17 cellular contexts compared by ENCODE assay signal in genomic region chr3:182323898-182324297, GRCh38.
DNase-seq lines count a peak whose midpoint lies in the region; FAIRE-seq and TF ChIP-seq lines count a peak whose summit lies in the region.
"Had no signal": no experiment of that assay in that cellular context is flagged by ENCODE, and none has a peak within 500 bp of the region (broad histone marks: within the 10 kb centered on the region; RNA-seq: fewer than 3 reads in every experiment).

No MANE protein-coding gene starts in this region.

- FAIRE-seq in RCC 7860 (lab: Jason Lieb, UNC) (no peak), keratinocyte (lab: Jason Lieb, UNC) (peak; percentile 32), GM12892 (lab: Jason Lieb, UNC) (no peak)
- FAIRE-seq: A549, GM12891 had no signal

- H3K79me2 ChIP-seq in Karpas-422 (ENCODE audit: low read length) (no peaks in the 10 kb centered on the region), keratinocyte (ENCODE audit: control insufficient read depth, insufficient read depth, low read length) (no peaks in the 10 kb centered on the region)

- H2AFZ ChIP-seq in Karpas-422 (ENCODE audit: low read length), result 0 out of 2 replicates have a peak overlapping the region, but pooled peaks have one; percentile 11
- no peak overlapping the region for H2AFZ ChIP-seq in keratinocyte (ENCODE audit: control insufficient read depth, low read length)

- no peak for TF ChIP-seq POLR2A in esophagus squamous epithelium (IDR thresholded peaks at IDR 0.05)
- TF ChIP-seq POLR2A in GM12892 (IDR thresholded peaks at IDR 0.05; ENCODE audit: low read depth, low read length), result no peak

- intact Hi-C loops in esophagus squamous epithelium (cut with DNase I), result no loop called here

- H3K4me2 ChIP-seq in Karpas-422 (ENCODE audit: low read depth, low read length, poor library complexity, severe bottlenecking), result peak overlapping the region; percentile 69
- H3K4me2 ChIP-seq in keratinocyte (ENCODE audit: control insufficient read depth, extremely low read depth, insufficient read depth, low read depth, low read length), result no peak overlapping the region
- H3K4me2 ChIP-seq: A549 had no signal

- in situ Hi-C loops in ACHN (cut with HindIII; ENCODE audit: low pct_ligation_motif_present, low pct_unique_long_range_greater_than_20kb, low sequenced_read_pairs), result no loop called here

- H4K20me1 ChIP-seq in Karpas-422 (ENCODE audit: insufficient read depth, low read depth, low read length), result no peaks in the 10 kb centered on the region
- H4K20me1 ChIP-seq in keratinocyte (ENCODE audit: control insufficient read depth, extremely low read depth, insufficient read depth, low read length), result no peaks in the 10 kb centered on the region

- H3K36me3 ChIP-seq in Karpas-422 (ENCODE audit: insufficient read depth, low read length) (peaks cover 19% of the 10 kb centered on the region; the same call in 1 of the 2 replicates), keratinocyte (ENCODE audit: control insufficient read depth in 2 of 2, extremely low read depth in 1 of 2, insufficient read depth in 2 of 2, low read length in 2 of 2) (no peaks in the 10 kb centered on the region), esophagus squamous epithelium (no peaks in the 10 kb centered on the region), H7 (replicated peaks; ENCODE audit: control insufficient read depth, insufficient read depth, low read length) (no peaks in the 10 kb centered on the region)
- H3K36me3 ChIP-seq: Peyer's patch had no signal

- H3K9me3 ChIP-seq in Karpas-422 (ENCODE audit: low read length) (peaks cover 16% of the 10 kb centered on the region), keratinocyte (ENCODE audit: control insufficient read depth, low read depth, low read length) (no peaks in the 10 kb centered on the region), esophagus squamous epithelium (no peaks in the 10 kb centered on the region)
- H3K9me3 ChIP-seq: A549, Peyer's patch had no signal

- H3K9ac ChIP-seq in Karpas-422 (ENCODE audit: low read length), result peak overlapping the region; percentile 67
- no peak overlapping the region for H3K9ac ChIP-seq in keratinocyte (ENCODE audit: control insufficient read depth, extremely low read depth, insufficient read depth, low read length)

- H3K9me1 ChIP-seq in keratinocyte (ENCODE audit: control insufficient read depth, extremely low read depth, insufficient read depth, low read length), result no peaks in the 10 kb centered on the region

- 82 to 86% methylated on average over 1 of the region's 1 CpG for WGBS in esophagus squamous epithelium, 2 donors

- dilution Hi-C loops in keratinocyte (cut with MboI; ENCODE audit: extremely low pct_ligation_motif_present, low sequenced_read_pairs), result no loop called here

- no peaks in the 10 kb centered on the region for H3K9me2 ChIP-seq in Karpas-422 (replicated peaks; ENCODE audit: insufficient read depth, low read length)

- DNase-seq in ACHN (peak; percentile 33), Karpas-422 (no peak), RCC 7860 (ENCODE audit: low spot score) (peak; percentile 31), keratinocyte (ENCODE audit: low read depth, low spot score) (peak; percentile 1), esophagus squamous epithelium (lab: John Stamatoyannopoulos, UW) (no peak), H7 (no peak), GM12892 (ENCODE audit: insufficient read length) (no peak), NCI-H345 (lab: John Stamatoyannopoulos, UW) (no peak)
- DNase-seq: C1 segment of cervical spinal cord, GF-D8, NCI-H1417 treated with DMSO at 0.1 percent for 48 hours, NCI-H1930, NCI-H774, Peyer's patch, SHP77 had no signal

- TF ChIP-seq CTCF in keratinocyte (optimal IDR thresholded peaks at IDR 0.05 in 1 of 3, IDR thresholded peaks at IDR 0.05 in 1 of 3, conservative IDR thresholded peaks at IDR 0.05 in 1 of 3; ENCODE audit: extremely low read depth in 1 of 3, insufficient read depth in 2 of 3, low read length in 3 of 3) (no peak), esophagus squamous epithelium (IDR thresholded peaks at IDR 0.05) (no peak)

- H3K4me3 ChIP-seq in Karpas-422 (ENCODE audit: low read length) (peak overlapping the region; percentile 28), keratinocyte (ENCODE audit: control insufficient read depth in 2 of 3, extremely low read depth in 1 of 3, insufficient read depth in 2 of 3, low read depth in 1 of 3, low read length in 3 of 3) (no peak overlapping the region), esophagus squamous epithelium (no peak overlapping the region), H7 (ENCODE audit: insufficient read depth, low read depth, low read length) (no peak overlapping the region)
- H3K4me3 ChIP-seq: A549, Peyer's patch had no signal

- H3K27ac ChIP-seq in Karpas-422 (ENCODE audit: low read length) (peak overlapping the region; percentile 99), keratinocyte (ENCODE audit: control insufficient read depth, insufficient read depth, low read length) (no peak overlapping the region), esophagus squamous epithelium (no peak overlapping the region)
- H3K27ac ChIP-seq: A549, Peyer's patch had no signal

- peaks cover 67% of the 10 kb centered on the region for H3K4me1 ChIP-seq in Karpas-422 (ENCODE audit: low read length)
- H3K4me1 ChIP-seq in keratinocyte (ENCODE audit: control insufficient read depth, extremely low read depth, insufficient read depth, low read length), result peaks cover 10% of the 10 kb centered on the region
- H3K4me1 ChIP-seq in esophagus squamous epithelium, result no peaks in the 10 kb centered on the region
- H3K4me1 ChIP-seq: A549, Peyer's patch had no signal

- H3K27me3 ChIP-seq in Karpas-422 (ENCODE audit: low read length), result no peaks in the 10 kb centered on the region
- no peaks in the 10 kb centered on the region for H3K27me3 ChIP-seq in keratinocyte (ENCODE audit: control insufficient read depth, extremely low read depth, insufficient read depth, low read length)
- no peaks in the 10 kb centered on the region for H3K27me3 ChIP-seq in esophagus squamous epithelium
- no peaks in the 10 kb centered on the region for H3K27me3 ChIP-seq in H7 (ENCODE audit: control insufficient read depth, insufficient read depth, low read length)
- H3K27me3 ChIP-seq: Peyer's patch had no signal

Comparison
In these comparisons a context has a peak if more than half of its experiments do, and no peak if none do; other contexts are left out.
1. DNase-seq: peak in ACHN (single experiment), RCC 7860 (single experiment) and keratinocyte (single experiment); none in Karpas-422 (single experiment), esophagus squamous epithelium (single experiment), H7 (single experiment), GM12892 (single experiment) and NCI-H345 (single experiment).